In the genomic region with DNA sequence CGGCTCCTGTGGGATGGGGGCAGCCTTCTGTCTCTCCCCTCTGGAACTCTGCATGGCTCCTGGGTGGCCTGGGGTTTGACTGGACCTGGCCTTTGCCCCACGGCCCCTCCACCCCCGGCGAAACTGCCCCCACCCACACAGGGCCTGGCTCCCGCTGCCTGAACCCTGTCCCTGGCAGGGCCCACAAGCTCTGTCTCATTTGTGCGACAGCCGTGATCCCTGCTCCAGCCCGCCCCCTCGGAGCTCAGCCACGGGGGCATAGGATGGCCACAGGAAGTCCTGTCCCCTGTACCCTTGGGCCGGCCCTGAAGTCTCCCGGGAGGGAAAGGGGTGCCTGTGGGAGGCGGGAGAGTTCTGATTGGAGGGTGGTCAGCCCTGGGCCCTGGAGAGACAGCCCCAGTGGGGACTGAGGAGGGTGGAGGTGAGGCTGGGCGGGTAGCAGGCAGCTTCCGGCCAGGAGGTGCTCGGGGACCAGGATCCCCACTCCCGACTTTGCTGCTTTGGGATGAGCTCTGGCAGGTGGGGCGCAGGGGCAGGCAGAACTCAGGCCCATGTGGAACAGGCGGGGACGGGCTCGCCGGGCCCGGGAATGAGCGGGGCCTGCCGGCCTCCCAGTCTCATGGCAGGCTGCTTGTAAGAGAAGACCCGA, we compare ENCODE assay signal across 1 cellular context.
A peak's percentile ranks its signal among the peaks of the same experiment; 100 is the strongest.
TF ChIP-seq lines count a peak whose summit lies in the region.

No MANE protein-coding gene starts in this region.

TF ChIP-seq in HepG2, 621 proteins besides CTCF, POLR2A, EP300 and RAD21 (continued from another document):
- no peak for TF ChIP-seq SMAD1 (CRISPR knock-in tag; IDR thresholded peaks at IDR 0.05; ENCODE audit: borderline replicate concordance, low read depth)
- TF ChIP-seq EED (CRISPR knock-in tag; IDR thresholded peaks at IDR 0.05) = no peak
- TF ChIP-seq, protein P1, sequence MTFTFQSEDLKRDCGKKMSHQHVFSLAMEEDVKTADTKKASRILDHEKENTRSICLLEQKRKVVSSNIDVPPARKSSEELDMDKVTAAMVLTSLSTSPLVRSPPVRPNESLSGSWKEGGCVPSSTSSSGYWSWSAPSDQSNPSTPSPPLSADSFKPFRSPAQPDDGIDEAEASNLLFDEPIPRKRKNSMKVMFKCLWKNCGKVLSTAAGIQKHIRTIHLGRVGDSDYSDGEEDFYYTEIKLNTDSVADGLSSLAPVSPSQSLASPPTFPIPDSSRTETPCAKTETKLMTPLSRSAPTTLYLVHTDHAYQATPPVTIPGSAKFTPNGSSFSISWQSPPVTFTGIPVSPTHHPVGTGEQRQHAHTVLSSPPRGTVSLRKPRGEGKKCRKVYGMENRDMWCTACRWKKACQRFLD (CRISPR knock-in tag; IDR thresholded peaks at IDR 0.05; ENCODE audit: borderline replicate concordance) = peak; percentile 64; the same call in 1 of the 2 replicates
- no peak for TF ChIP-seq TOE1 (CRISPR knock-in tag; IDR thresholded peaks at IDR 0.05)
- peak; percentile 96 for TF ChIP-seq ESRRA (CRISPR knock-in tag; IDR thresholded peaks at IDR 0.05; ENCODE audit: low read depth)
- TF ChIP-seq NFKB2 (CRISPR knock-in tag; IDR thresholded peaks at IDR 0.05; ENCODE audit: borderline replicate concordance) = no peak
- TF ChIP-seq PPARG (CRISPR knock-in tag; conservative IDR thresholded peaks at IDR 0.05) = 0 out of 2 replicates have a peak, but pooled peaks have one; percentile 13
- peak; percentile 30; the same call in 1 of the 2 replicates for TF ChIP-seq ZNF792 (CRISPR knock-in tag; IDR thresholded peaks at IDR 0.05)
- no peak for TF ChIP-seq MTF2 (CRISPR knock-in tag; IDR thresholded peaks at IDR 0.05; ENCODE audit: borderline replicate concordance)
- no peak for TF ChIP-seq ATF1 (CRISPR knock-in tag; IDR thresholded peaks at IDR 0.05)
- TF ChIP-seq POGZ (CRISPR knock-in tag; IDR thresholded peaks at IDR 0.05) = peak; percentile 38; the same call in 1 of the 2 replicates
- no peak for TF ChIP-seq ZSCAN22 (CRISPR knock-in tag; IDR thresholded peaks at IDR 0.05)
- peak; percentile 64 for TF ChIP-seq GATAD2A (CRISPR knock-in tag; IDR thresholded peaks at IDR 0.05)
- 0 out of 2 replicates have a peak, but pooled peaks have one; percentile 28 for TF ChIP-seq SOX13 (IDR thresholded peaks at IDR 0.05)
- TF ChIP-seq SOX13 (CRISPR knock-in tag; conservative IDR thresholded peaks at IDR 0.05 in 1 of 2, IDR thresholded peaks at IDR 0.05 in 1 of 2) = peak in 1 of 2 experiments; percentile 31; a peak in 1 of 4 replicates
- peak; percentile 9 for TF ChIP-seq SKI (IDR thresholded peaks at IDR 0.05; ENCODE audit: partially characterized antibody)
- TF ChIP-seq TGIF2 (CRISPR knock-in tag; IDR thresholded peaks at IDR 0.05) = 0 out of 2 replicates have a peak, but pooled peaks have one; percentile 34
- 0 out of 2 replicates have a peak, but pooled peaks have one; percentile 31 for TF ChIP-seq ELF3 (CRISPR knock-in tag; IDR thresholded peaks at IDR 0.05)
- peak; percentile 58 for TF ChIP-seq ZNF331 (CRISPR knock-in tag; IDR thresholded peaks at IDR 0.05)
- TF ChIP-seq ERF (CRISPR knock-in tag; IDR thresholded peaks at IDR 0.05) = peak; percentile 86
- peak; percentile 70 for TF ChIP-seq MED1 (CRISPR knock-in tag; IDR thresholded peaks at IDR 0.05)
- peak; percentile 81 for TF ChIP-seq YEATS4 (CRISPR knock-in tag; IDR thresholded peaks at IDR 0.05; ENCODE audit: borderline replicate concordance)
- TF ChIP-seq, protein P2, sequence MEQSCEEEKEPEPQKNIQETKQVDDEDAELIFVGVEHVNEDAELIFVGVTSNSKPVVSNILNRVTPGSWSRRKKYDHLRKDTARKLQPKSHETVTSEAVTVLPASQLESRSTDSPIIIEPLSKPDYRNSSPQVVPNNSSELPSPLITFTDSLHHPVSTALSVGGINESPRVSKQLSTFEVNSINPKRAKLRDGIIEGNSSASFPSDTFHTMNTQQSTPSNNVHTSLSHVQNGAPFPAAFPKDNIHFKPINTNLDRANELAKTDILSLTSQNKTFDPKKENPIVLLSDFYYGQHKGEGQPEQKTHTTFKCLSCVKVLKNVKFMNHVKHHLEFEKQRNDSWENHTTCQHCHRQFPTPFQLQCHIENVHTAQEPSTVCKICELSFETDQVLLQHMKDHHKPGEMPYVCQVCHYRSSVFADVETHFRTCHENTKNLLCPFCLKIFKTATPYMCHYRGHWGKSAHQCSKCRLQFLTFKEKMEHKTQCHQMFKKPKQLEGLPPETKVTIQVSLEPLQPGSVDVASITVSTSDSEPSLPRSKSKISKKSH (CRISPR knock-in tag; IDR thresholded peaks at IDR 0.05; ENCODE audit: borderline replicate concordance) = no peak; the same call in 1 of the 2 replicates
- TF ChIP-seq, protein P3, sequence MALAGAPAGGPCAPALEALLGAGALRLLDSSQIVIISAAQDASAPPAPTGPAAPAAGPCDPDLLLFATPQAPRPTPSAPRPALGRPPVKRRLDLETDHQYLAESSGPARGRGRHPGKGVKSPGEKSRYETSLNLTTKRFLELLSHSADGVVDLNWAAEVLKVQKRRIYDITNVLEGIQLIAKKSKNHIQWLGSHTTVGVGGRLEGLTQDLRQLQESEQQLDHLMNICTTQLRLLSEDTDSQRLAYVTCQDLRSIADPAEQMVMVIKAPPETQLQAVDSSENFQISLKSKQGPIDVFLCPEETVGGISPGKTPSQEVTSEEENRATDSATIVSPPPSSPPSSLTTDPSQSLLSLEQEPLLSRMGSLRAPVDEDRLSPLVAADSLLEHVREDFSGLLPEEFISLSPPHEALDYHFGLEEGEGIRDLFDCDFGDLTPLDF (CRISPR knock-in tag; IDR thresholded peaks at IDR 0.05) = peak; percentile 69; the same call in 1 of the 2 replicates
- peak; percentile 86 for TF ChIP-seq HDAC1 (CRISPR knock-in tag; IDR thresholded peaks at IDR 0.05)
- peak; percentile 89 for TF ChIP-seq ZSCAN25 (CRISPR knock-in tag; IDR thresholded peaks at IDR 0.05)
- TF ChIP-seq TAF15 (IDR thresholded peaks at IDR 0.05; ENCODE audit: low read depth, low read length, poor library complexity, severe bottlenecking) = peak; percentile 22
- TF ChIP-seq ZNF501 (CRISPR knock-in tag; IDR thresholded peaks at IDR 0.05) = peak; percentile 80
- TF ChIP-seq, protein P4, sequence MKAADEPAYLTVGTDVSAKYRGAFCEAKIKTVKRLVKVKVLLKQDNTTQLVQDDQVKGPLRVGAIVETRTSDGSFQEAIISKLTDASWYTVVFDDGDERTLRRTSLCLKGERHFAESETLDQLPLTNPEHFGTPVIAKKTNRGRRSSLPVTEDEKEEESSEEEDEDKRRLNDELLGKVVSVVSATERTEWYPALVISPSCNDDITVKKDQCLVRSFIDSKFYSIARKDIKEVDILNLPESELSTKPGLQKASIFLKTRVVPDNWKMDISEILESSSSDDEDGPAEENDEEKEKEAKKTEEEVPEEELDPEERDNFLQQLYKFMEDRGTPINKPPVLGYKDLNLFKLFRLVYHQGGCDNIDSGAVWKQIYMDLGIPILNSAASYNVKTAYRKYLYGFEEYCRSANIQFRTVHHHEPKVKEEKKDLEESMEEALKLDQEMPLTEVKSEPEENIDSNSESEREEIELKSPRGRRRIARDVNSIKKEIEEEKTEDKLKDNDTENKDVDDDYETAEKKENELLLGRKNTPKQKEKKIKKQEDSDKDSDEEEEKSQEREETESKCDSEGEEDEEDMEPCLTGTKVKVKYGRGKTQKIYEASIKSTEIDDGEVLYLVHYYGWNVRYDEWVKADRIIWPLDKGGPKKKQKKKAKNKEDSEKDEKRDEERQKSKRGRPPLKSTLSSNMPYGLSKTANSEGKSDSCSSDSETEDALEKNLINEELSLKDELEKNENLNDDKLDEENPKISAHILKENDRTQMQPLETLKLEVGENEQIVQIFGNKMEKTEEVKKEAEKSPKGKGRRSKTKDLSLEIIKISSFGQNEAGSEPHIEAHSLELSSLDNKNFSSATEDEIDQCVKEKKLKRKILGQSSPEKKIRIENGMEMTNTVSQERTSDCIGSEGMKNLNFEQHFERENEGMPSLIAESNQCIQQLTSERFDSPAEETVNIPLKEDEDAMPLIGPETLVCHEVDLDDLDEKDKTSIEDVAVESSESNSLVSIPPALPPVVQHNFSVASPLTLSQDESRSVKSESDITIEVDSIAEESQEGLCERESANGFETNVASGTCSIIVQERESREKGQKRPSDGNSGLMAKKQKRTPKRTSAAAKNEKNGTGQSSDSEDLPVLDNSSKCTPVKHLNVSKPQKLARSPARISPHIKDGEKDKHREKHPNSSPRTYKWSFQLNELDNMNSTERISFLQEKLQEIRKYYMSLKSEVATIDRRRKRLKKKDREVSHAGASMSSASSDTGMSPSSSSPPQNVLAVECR (CRISPR knock-in tag; IDR thresholded peaks at IDR 0.05; ENCODE audit: borderline replicate concordance) = no peak; the same call in 1 of the 2 replicates
- TF ChIP-seq RFX1 (IDR thresholded peaks at IDR 0.05) = no peak
- TF ChIP-seq DMAP1 (CRISPR knock-in tag; IDR thresholded peaks at IDR 0.05) = peak; percentile 50; the same call in 1 of the 2 replicates
- peak; percentile 78; the same call in 1 of the 2 replicates for TF ChIP-seq ZNF430 (CRISPR knock-in tag; IDR thresholded peaks at IDR 0.05)
